ENCODE assay signal across 12 cellular contexts in genomic region chr2:220847587-220847986, GRCh38.
A peak's percentile ranks its signal among the peaks of the same experiment; 100 is the strongest.
DNase-seq lines count a peak whose midpoint lies in the region; ATAC-seq and TF ChIP-seq lines count a peak whose summit lies in the region.
"Had no signal": no experiment of that assay in that cellular context is flagged by ENCODE, and none has a peak within 500 bp of the region (broad histone marks: within the 10 kb centered on the region; RNA-seq: fewer than 3 reads in every experiment).

No MANE protein-coding gene starts in this region.

- H2AFZ ChIP-seq in OCI-LY7 (ENCODE audit: low read length), result no peak overlapping the region

- no peak for TF ChIP-seq CTCF in epithelial cell of esophagus (IDR thresholded peaks at IDR 0.05; ENCODE audit: insufficient read depth, low read depth, low read length, missing control alignments)
- no peak for TF ChIP-seq CTCF in retinal pigment epithelial cell (conservative IDR thresholded peaks at IDR 0.05; ENCODE audit: low read depth, low read length)
- TF ChIP-seq CTCF in nephron progenitor cell (IDR thresholded peaks at IDR 0.05), result no peak
- no peak for TF ChIP-seq CTCF in OCI-LY7 (conservative IDR thresholded peaks at IDR 0.05; ENCODE audit: low read length)

- intact Hi-C loops in activated T-helper 1 cell treated with anti-CD3 and anti-CD28 coated beads, Interleukin-12 subunit alpha, Interleukin-12 subunit beta, Interleukin-2, Interleukin-4 antibody, amounts not matched to agents 30 ng/mL and 10 ng/mL and 1 ng/mL, durations not matched to agents 14 hours and 24 hours and 36 hours (cut with micrococcal nuclease), result no loop called here
- intact Hi-C loops in OCI-LY7 (cut with micrococcal nuclease; ENCODE audit: unreplicated experiment), result no loop called here

- H3K9me3 ChIP-seq in OCI-LY7 (ENCODE audit: low read length), result no peaks in the 10 kb centered on the region
- H3K9me3 ChIP-seq: body of pancreas had no signal

- no peaks in the 10 kb centered on the region for H3K4me1 ChIP-seq in OCI-LY7 (ENCODE audit: insufficient read depth, low read length, poor library complexity, severe bottlenecking)
- H3K4me1 ChIP-seq: body of pancreas had no signal

- H3K27ac ChIP-seq in OCI-LY7 (ENCODE audit: low read depth, low read length, poor library complexity, severe bottlenecking), result no peak overlapping the region
- H3K27ac ChIP-seq: body of pancreas had no signal

- no peak overlapping the region for H3K4me3 Mint-ChIP-seq in nephron progenitor cell
- no peak overlapping the region for H3K4me3 Mint-ChIP-seq in activated T-helper 1 cell treated with anti-CD3 and anti-CD28 coated beads, Interleukin-12 subunit alpha, Interleukin-12 subunit beta, Interleukin-2, Interleukin-4 antibody, amounts not matched to agents 30 ng/mL and 10 ng/mL and 1 ng/mL, durations not matched to agents 14 hours and 24 hours and 36 hours

- no peaks in the 10 kb centered on the region for H4K20me1 ChIP-seq in OCI-LY7 (ENCODE audit: insufficient read depth, low read length)

- H3K4me3 ChIP-seq in epithelial cell of esophagus (ENCODE audit: low read length) (no peak overlapping the region), retinal pigment epithelial cell (ENCODE audit: low read length) (no peak overlapping the region), OCI-LY7 (ENCODE audit: low read depth, low read length, poor library complexity, severe bottlenecking) (no peak overlapping the region)
- H3K4me3 ChIP-seq: body of pancreas had no signal

- H3K4me2 ChIP-seq in OCI-LY7 (ENCODE audit: low read length), result no peak overlapping the region

- no peaks in the 10 kb centered on the region for H3K36me3 ChIP-seq in OCI-LY7 (ENCODE audit: insufficient read depth, low read length)

- DNase-seq in EL (peak; percentile 97), NCI-H446 treated with DMSO at 0.1 percent for 48 hours (lab: John Stamatoyannopoulos, UW) (peak; percentile 1), epithelial cell of esophagus (ENCODE audit: low read depth) (peak; percentile 97), retinal pigment epithelial cell (ENCODE audit: low read depth) (peak; percentile 88), nephron progenitor cell (no peak), OCI-LY7 (ENCODE audit: low spot score) (no peak)
- DNase-seq in activated T-helper 1 cell treated with anti-CD3 and anti-CD28 coated beads, Interleukin-12 subunit alpha, Interleukin-12 subunit beta, Interleukin-2, Interleukin-4 antibody, amounts not matched to agents 30 ng/mL and 10 ng/mL and 1 ng/mL, durations not matched to agents 14 hours and 24 hours and 36 hours (ENCODE audit: low spot score), result no peak
- no peak for DNase-seq in activated naive CD4-positive, alpha-beta T cell treated with anti-CD3 and anti-CD28 coated beads, Interleukin-2, amount 50 U/mL, for 72 hours (ENCODE audit: low spot score in 2 of 2)
- DNase-seq: activated CD4-positive, alpha-beta T cell treated with anti-CD3 and anti-CD28 coated beads, Interleukin-2, amount 50 U/mL, for 4 hours; body of pancreas; occipital lobe; SIG-M5 had no signal

- BruUV-seq in OCI-LY7 (replicated peaks; lab: Mats Ljungman, UMichigan), result no TSS peak

- no peaks in the 10 kb centered on the region for H3K79me2 ChIP-seq in OCI-LY7 (ENCODE audit: insufficient read depth, low read depth, low read length)

- peaks cover 20% of the 10 kb centered on the region for H3K9me3 Mint-ChIP-seq in nephron progenitor cell
- no peaks in the 10 kb centered on the region for H3K9me3 Mint-ChIP-seq in activated T-helper 1 cell treated with anti-CD3 and anti-CD28 coated beads, Interleukin-12 subunit alpha, Interleukin-12 subunit beta, Interleukin-2, Interleukin-4 antibody, amounts not matched to agents 30 ng/mL and 10 ng/mL and 1 ng/mL, durations not matched to agents 14 hours and 24 hours and 36 hours
- H3K9me3 Mint-ChIP-seq in activated naive CD4-positive, alpha-beta T cell treated with anti-CD3 and anti-CD28 coated beads, Interleukin-2, amount 50 U/mL, for 72 hours, result no peaks in the 10 kb centered on the region

- H3K36me3 Mint-ChIP-seq in nephron progenitor cell (ENCODE audit: low read depth), result no peaks in the 10 kb centered on the region
- no peaks in the 10 kb centered on the region for H3K36me3 Mint-ChIP-seq in activated T-helper 1 cell treated with anti-CD3 and anti-CD28 coated beads, Interleukin-12 subunit alpha, Interleukin-12 subunit beta, Interleukin-2, Interleukin-4 antibody, amounts not matched to agents 30 ng/mL and 10 ng/mL and 1 ng/mL, durations not matched to agents 14 hours and 24 hours and 36 hours (ENCODE audit: low read depth)
- H3K36me3 Mint-ChIP-seq in activated naive CD4-positive, alpha-beta T cell treated with anti-CD3 and anti-CD28 coated beads, Interleukin-2, amount 50 U/mL, for 72 hours, result no peaks in the 10 kb centered on the region

- POLR2A ChIA-PET in OCI-LY7 (lab: Charles Lee), result no interaction called here

- CTCF ChIA-PET in OCI-LY7 (lab: Charles Lee; ENCODE audit: unreplicated experiment), result no interaction called here

- peaks cover 4% of the 10 kb centered on the region for H3K27me3 Mint-ChIP-seq in nephron progenitor cell (ENCODE audit: low read depth, poor library complexity)
- no peaks in the 10 kb centered on the region for H3K27me3 Mint-ChIP-seq in activated T-helper 1 cell treated with anti-CD3 and anti-CD28 coated beads, Interleukin-12 subunit alpha, Interleukin-12 subunit beta, Interleukin-2, Interleukin-4 antibody, amounts not matched to agents 30 ng/mL and 10 ng/mL and 1 ng/mL, durations not matched to agents 14 hours and 24 hours and 36 hours (ENCODE audit: insufficient read depth)

- H3K9me2 ChIP-seq in OCI-LY7 (ENCODE audit: insufficient read depth, low read length), result no peaks in the 10 kb centered on the region; the same call in 1 of the 2 replicates

- peaks cover 15% of the 10 kb centered on the region for H3K4me1 Mint-ChIP-seq in nephron progenitor cell
- no peaks in the 10 kb centered on the region for H3K4me1 Mint-ChIP-seq in activated T-helper 1 cell treated with anti-CD3 and anti-CD28 coated beads, Interleukin-12 subunit alpha, Interleukin-12 subunit beta, Interleukin-2, Interleukin-4 antibody, amounts not matched to agents 30 ng/mL and 10 ng/mL and 1 ng/mL, durations not matched to agents 14 hours and 24 hours and 36 hours (ENCODE audit: low read depth)

- H3K27ac Mint-ChIP-seq in nephron progenitor cell, result no peak overlapping the region
- H3K27ac Mint-ChIP-seq in activated T-helper 1 cell treated with anti-CD3 and anti-CD28 coated beads, Interleukin-12 subunit alpha, Interleukin-12 subunit beta, Interleukin-2, Interleukin-4 antibody, amounts not matched to agents 30 ng/mL and 10 ng/mL and 1 ng/mL, durations not matched to agents 14 hours and 24 hours and 36 hours, result no peak overlapping the region
- H3K27ac Mint-ChIP-seq in activated naive CD4-positive, alpha-beta T cell treated with anti-CD3 and anti-CD28 coated beads, Interleukin-2, amount 50 U/mL, for 72 hours, result no peak overlapping the region

- ATAC-seq in activated naive CD4-positive, alpha-beta T cell treated with anti-CD3 and anti-CD28 coated beads, Interleukin-2, amount 50 U/mL, for 72 hours, result no peak
- ATAC-seq: body of pancreas had no signal

Comparison
In these comparisons a context has a peak if more than half of its experiments do, and no peak if none do; other contexts are left out.
1. DNase-seq: peak in EL (single experiment), NCI-H446 treated with DMSO at 0.1 percent for 48 hours (single experiment), epithelial cell of esophagus (single experiment) and retinal pigment epithelial cell (single experiment); none in nephron progenitor cell (single experiment), activated T-helper 1 cell treated with anti-CD3 and anti-CD28 coated beads, Interleukin-12 subunit alpha, Interleukin-12 subunit beta, Interleukin-2, Interleukin-4 antibody, amounts not matched to agents 30 ng/mL and 10 ng/mL and 1 ng/mL, durations not matched to agents 14 hours and 24 hours and 36 hours (single experiment), activated naive CD4-positive, alpha-beta T cell treated with anti-CD3 and anti-CD28 coated beads, Interleukin-2, amount 50 U/mL, for 72 hours (0 of 2) and OCI-LY7 (single experiment).